37 cellular contexts compared by ENCODE assay signal in the genomic region with DNA sequence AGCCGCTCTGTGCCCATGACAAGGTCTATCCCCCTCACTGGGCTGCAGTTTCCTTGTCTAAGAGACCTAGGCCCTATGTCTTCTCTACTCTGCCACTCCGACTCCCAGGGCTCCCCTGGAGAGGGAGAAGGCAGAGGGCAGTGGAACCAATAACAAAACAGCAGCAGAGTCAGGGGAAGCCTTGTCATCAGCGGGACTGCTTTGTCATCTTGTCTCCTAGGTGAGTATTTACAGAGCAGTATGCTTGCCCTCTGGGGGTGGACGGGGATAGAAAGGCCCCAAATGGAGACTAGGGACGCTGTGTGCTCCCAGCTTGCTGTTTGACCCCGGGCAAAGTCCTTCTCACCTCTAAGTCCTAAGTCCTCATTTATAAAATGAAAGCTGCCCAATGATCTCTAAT.
"Had no signal": no experiment of that assay in that cellular context is flagged by ENCODE, and none has a peak within 500 bp of the region (broad histone marks: within the 10 kb centered on the region; RNA-seq: fewer than 3 reads in every experiment).

No MANE protein-coding gene starts in this region.

- H3K27ac ChIP-seq: brain microvascular endothelial cell, epithelial cell of prostate, esophagus squamous epithelium, gastroesophageal sphincter, heart right ventricle, WERI-Rb-1 had no signal

- H3K27ac Mint-ChIP-seq: activated CD4-positive, alpha-beta memory T cell treated with anti-CD3 and anti-CD28 coated beads for 36 hours; activated CD4-positive, alpha-beta T cell treated with anti-CD3 and anti-CD28 coated beads for 36 hours; activated CD4-positive, alpha-beta T cell treated with anti-CD3 and anti-CD28 coated beads, Interleukin-2, amount 10 ng/mL, durations not matched to agents 24 days and 14 days; activated CD8-positive, alpha-beta memory T cell treated with anti-CD3 and anti-CD28 coated beads, Interleukin-2, amount 10 ng/mL, durations not matched to agents 7 days and 5 days; activated CD8-positive, alpha-beta T cell treated with anti-CD3 and anti-CD28 coated beads, Interleukin-2, amount 10 ng/mL, durations not matched to agents 7 days and 5 days; activated naive CD8-positive, alpha-beta T cell; activated T-helper 1 cell treated with anti-CD3 and anti-CD28 coated beads, Interleukin-12 subunit alpha, Interleukin-12 subunit beta, Interleukin-2, Interleukin-4 antibody, amounts not matched to agents 30 ng/mL and 10 ng/mL and 1 ng/mL, durations not matched to agents 14 hours and 24 hours and 36 hours; activated T-helper 2 cell treated with anti-CD3 and anti-CD28 coated beads, Interferon-gamma antibody, Interleukin-2, Interleukin-4, amounts not matched to agents 10 μg/mL and 5 μg/mL and 100 μg/mL, durations not matched to agents 14 hours and 24 hours and 36 hours; T-helper 17 cell; T-helper 2 cell treated with Interferon-gamma antibody and Interleukin-4, amounts not matched to agents 5 μg/mL and 100 μg/mL, for 36 hours had no signal

- H3K9me3 ChIP-seq: esophagus squamous epithelium, gastroesophageal sphincter, heart right ventricle had no signal

- H3K4me3 Mint-ChIP-seq: activated CD4-positive, alpha-beta memory T cell treated with anti-CD3 and anti-CD28 coated beads for 36 hours; activated CD4-positive, alpha-beta T cell treated with anti-CD3 and anti-CD28 coated beads for 36 hours; activated CD4-positive, alpha-beta T cell treated with anti-CD3 and anti-CD28 coated beads, Interleukin-2, amount 10 ng/mL, durations not matched to agents 24 days and 14 days; activated CD8-positive, alpha-beta memory T cell treated with anti-CD3 and anti-CD28 coated beads, Interleukin-2, amount 10 ng/mL, durations not matched to agents 7 days and 5 days; activated CD8-positive, alpha-beta T cell treated with anti-CD3 and anti-CD28 coated beads, Interleukin-2, amount 10 ng/mL, durations not matched to agents 7 days and 5 days; activated naive CD8-positive, alpha-beta T cell; activated T-helper 1 cell treated with anti-CD3 and anti-CD28 coated beads, Interleukin-12 subunit alpha, Interleukin-12 subunit beta, Interleukin-2, Interleukin-4 antibody, amounts not matched to agents 30 ng/mL and 10 ng/mL and 1 ng/mL, durations not matched to agents 14 hours and 24 hours and 36 hours; T-helper 17 cell; T-helper 2 cell treated with Interferon-gamma antibody and Interleukin-4, amounts not matched to agents 5 μg/mL and 100 μg/mL, for 36 hours had no signal

- H3K4me1 Mint-ChIP-seq: activated CD4-positive, alpha-beta T cell treated with anti-CD3 and anti-CD28 coated beads for 36 hours; activated CD4-positive, alpha-beta T cell treated with anti-CD3 and anti-CD28 coated beads, Interleukin-2, amount 10 ng/mL, durations not matched to agents 24 days and 14 days; activated CD8-positive, alpha-beta memory T cell treated with anti-CD3 and anti-CD28 coated beads, Interleukin-2, amount 10 ng/mL, durations not matched to agents 7 days and 5 days; T-helper 17 cell had no signal

- H3K27me3 ChIP-seq: brain microvascular endothelial cell, esophagus squamous epithelium, gastroesophageal sphincter, heart right ventricle had no signal

- H3K4me1 ChIP-seq: esophagus squamous epithelium, gastroesophageal sphincter had no signal

- H3K27me3 Mint-ChIP-seq: activated CD4-positive, alpha-beta T cell treated with anti-CD3 and anti-CD28 coated beads, Interleukin-2, amount 10 ng/mL, durations not matched to agents 24 days and 14 days had no signal

- FAIRE-seq: astrocyte, bronchial epithelial cell, colon, endometrium, endothelial cell of umbilical vein had no signal

- H3K4me3 ChIP-seq: esophagus squamous epithelium, gastroesophageal sphincter, heart right ventricle had no signal

- H3K9me3 Mint-ChIP-seq: activated CD4-positive, alpha-beta memory T cell treated with anti-CD3 and anti-CD28 coated beads for 36 hours; activated CD4-positive, alpha-beta T cell treated with anti-CD3 and anti-CD28 coated beads, Interleukin-2, amount 10 ng/mL, durations not matched to agents 24 days and 14 days; activated T-helper 1 cell treated with anti-CD3 and anti-CD28 coated beads, Interleukin-12 subunit alpha, Interleukin-12 subunit beta, Interleukin-2, Interleukin-4 antibody, amounts not matched to agents 30 ng/mL and 10 ng/mL and 1 ng/mL, durations not matched to agents 14 hours and 24 hours and 36 hours; activated T-helper 2 cell treated with anti-CD3 and anti-CD28 coated beads, Interferon-gamma antibody, Interleukin-2, Interleukin-4, amounts not matched to agents 10 μg/mL and 5 μg/mL and 100 μg/mL, durations not matched to agents 14 hours and 24 hours and 36 hours; T-helper 2 cell treated with Interferon-gamma antibody and Interleukin-4, amounts not matched to agents 5 μg/mL and 100 μg/mL, for 36 hours had no signal

- H3K36me3 Mint-ChIP-seq: activated CD4-positive, alpha-beta memory T cell treated with anti-CD3 and anti-CD28 coated beads for 36 hours; activated CD8-positive, alpha-beta memory T cell treated with anti-CD3 and anti-CD28 coated beads, Interleukin-2, amount 10 ng/mL, durations not matched to agents 7 days and 5 days; activated naive CD8-positive, alpha-beta T cell had no signal

- DNase-seq: activated CD4-positive, alpha-beta memory T cell treated with anti-CD3 and anti-CD28 coated beads for 36 hours; activated CD4-positive, alpha-beta T cell treated with anti-CD3 and anti-CD28 coated beads for 36 hours; activated CD4-positive, alpha-beta T cell treated with anti-CD3 and anti-CD28 coated beads, Interleukin-2, amount 10 ng/mL, durations not matched to agents 24 days and 14 days; activated CD4-positive, CD25-positive, alpha-beta regulatory T cell; activated CD4-positive, CD25-positive, alpha-beta regulatory T cell treated with anti-CD3 and anti-CD28 coated beads, Interleukin-2, amount 50 U/mL, for 72 hours; activated CD8-positive, alpha-beta memory T cell treated with anti-CD3 and anti-CD28 coated beads, Interleukin-2, amount 10 ng/mL, durations not matched to agents 7 days and 5 days; activated CD8-positive, alpha-beta memory T cell treated with anti-CD3 and anti-CD28 coated beads, Interleukin-2, amount 50 U/mL, for 4 hours; activated CD8-positive, alpha-beta T cell treated with anti-CD3 and anti-CD28 coated beads, Interleukin-2, amount 10 ng/mL, durations not matched to agents 7 days and 5 days; activated gamma-delta T cell; activated naive CD4-positive, alpha-beta T cell; activated naive CD4-positive, alpha-beta T cell treated with anti-CD3 and anti-CD28 coated beads, Interleukin-2, amount 50 U/mL, for 16 hours; activated T-cell treated with anti-CD3 and anti-CD28 coated beads, Interleukin-2, amount 50 U/mL, for 1 hour; activated T-cell treated with anti-CD3 and anti-CD28 coated beads, Interleukin-2, amount 50 U/mL, for 48 hours; amniotic stem cell; anterior cingulate cortex; brain microvascular endothelial cell; cortex of kidney; dermis blood vessel endothelial cell; effector CD4-positive, alpha-beta T cell; esophagus squamous epithelium; foreskin melanocyte; heart right ventricle; T-helper 1 cell; T-helper 17 cell; T1000; WERI-Rb-1 had no signal

- H3K36me3 ChIP-seq: brain microvascular endothelial cell, esophagus squamous epithelium, gastroesophageal sphincter, heart right ventricle, WERI-Rb-1 had no signal

- ATAC-seq: activated CD4-positive, alpha-beta T cell treated with anti-CD3 and anti-CD28 coated beads for 36 hours; activated CD8-positive, alpha-beta memory T cell treated with anti-CD3 and anti-CD28 coated beads, Interleukin-2, amount 10 ng/mL, durations not matched to agents 7 days and 5 days; activated CD8-positive, alpha-beta T cell treated with anti-CD3 and anti-CD28 coated beads, Interleukin-2, amount 10 ng/mL, durations not matched to agents 7 days and 5 days; gastroesophageal sphincter; heart right ventricle; T-helper 17 cell had no signal
